8 cellular contexts compared by ENCODE assay signal in the genomic region with DNA sequence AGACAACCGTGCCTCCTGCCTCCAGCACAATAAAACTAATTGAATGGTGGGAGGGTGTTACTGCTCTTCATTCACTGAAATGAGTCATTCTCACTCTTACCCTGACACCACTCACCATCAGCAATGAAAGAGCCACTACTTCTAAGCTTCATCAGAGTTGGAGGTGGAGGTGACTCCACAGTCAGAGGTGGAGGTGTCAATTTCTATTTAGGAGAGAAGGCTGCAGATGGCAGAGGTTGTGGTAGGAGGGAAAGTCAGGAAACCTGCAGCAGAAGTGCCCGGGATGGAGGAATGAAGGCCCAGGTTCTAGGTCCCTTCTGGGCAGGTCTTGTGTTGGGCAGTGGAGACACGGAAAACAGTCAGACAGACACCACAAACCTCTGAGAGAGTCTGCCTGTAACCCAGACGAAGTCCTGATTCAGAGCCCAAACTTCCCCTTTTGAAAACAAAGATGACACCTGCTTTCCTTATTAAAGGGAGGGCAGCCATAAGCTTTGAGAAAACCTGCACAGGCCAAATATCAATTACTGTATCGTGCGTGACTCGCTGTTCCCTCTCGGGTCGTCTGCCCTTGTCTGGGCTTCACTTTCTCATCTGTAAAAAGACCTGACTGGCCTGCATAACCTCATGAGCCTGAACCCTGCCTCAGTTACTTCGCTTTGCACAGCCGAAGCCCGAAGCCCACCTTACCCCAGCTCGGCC. TPM values are rescaled to one million over a fixed set of nuclear protein-coding genes. Genes with fewer than 3 reads are reported as not detected.
DNase-seq lines count a peak whose midpoint lies in the region; ATAC-seq, FAIRE-seq and TF ChIP-seq lines count a peak whose summit lies in the region.

No MANE protein-coding gene starts in this region.

- H3K9me3 ChIP-seq in adipocyte (ENCODE audit: control insufficient read depth, low read length) (no peaks in the 10 kb centered on the region), stomach (no peaks in the 10 kb centered on the region)

- no peak for DNase-seq in GM12864 (ENCODE audit: low read depth)
- peak; percentile 72 to 80 for DNase-seq in NOMO-1 (lab: John Stamatoyannopoulos, UW; ENCODE audit: unreplicated experiment in 2 of 2)
- peak; percentile 36 for DNase-seq in adipocyte (ENCODE audit: low read depth)
- peak; percentile 5 for DNase-seq in left kidney (ENCODE audit: low read depth, low spot score)
- no peak for DNase-seq in stomach
- DNase-seq in RCC 7860 (ENCODE audit: low spot score) = no peak
- DNase-seq in NCI-H526 (lab: John Stamatoyannopoulos, UW) = no peak

- H3K27ac ChIP-seq in stomach = peak overlapping the region; percentile 64 to 89 (median 79)

- ATAC-seq in GM19324 (IDR thresholded peaks at IDR 0.05; ENCODE audit: low FRiP score, unreplicated experiment) = no peak

- no peak for TF ChIP-seq EP300 in stomach (IDR thresholded peaks at IDR 0.05)

- TF ChIP-seq CTCF in GM12864 (IDR thresholded peaks at IDR 0.05; ENCODE audit: low read depth, low read length, missing control alignments) (no peak), stomach (IDR thresholded peaks at IDR 0.05) (no peak)

- H3K27me3 ChIP-seq in adipocyte (replicated peaks; ENCODE audit: control insufficient read depth, insufficient read depth, low read length) (no peaks in the 10 kb centered on the region), stomach (no peaks in the 10 kb centered on the region)

- FAIRE-seq in RCC 7860 (lab: Jason Lieb, UNC) = no peak

- H3K4me1 ChIP-seq in adipocyte (ENCODE audit: control insufficient read depth, insufficient read depth, low read length) (peaks cover 33% of the 10 kb centered on the region), stomach (peaks cover 27 to 68% (median 53%) of the 10 kb centered on the region in 4 donors)

- H3K4me3 ChIP-seq in GM12864 (ENCODE audit: low read depth, low read length) = peak overlapping the region; percentile 68
- H3K4me3 ChIP-seq in adipocyte (ENCODE audit: low read length) = peak overlapping the region; percentile 98
- peak overlapping the region; percentile 81 to 100 (median 96) for H3K4me3 ChIP-seq in stomach

- H3K9ac ChIP-seq in adipocyte (ENCODE audit: low read length) = peak overlapping the region; percentile 93

- intact Hi-C loops in stomach (cut with DNase I; ENCODE audit: low total_unique reads) = no loop called here

- H3K36me3 ChIP-seq in adipocyte (ENCODE audit: control insufficient read depth, insufficient read depth, low read length, severe bottlenecking) (no peaks in the 10 kb centered on the region), stomach (no peaks in the 10 kb centered on the region)

- no peak for TF ChIP-seq POLR2A in stomach (IDR thresholded peaks at IDR 0.05)

- WGBS in stomach, 5 donors = 3 to 5% (median 4%) methylated on average over 12 to 13 of the region's 13 CpGs

RNA-seq across cellular contexts. Expression of a gene that starts 0.7 kb away (rescaled TPM):
- 100 to 1,000 TPM in 1 of 5 donors, 10 to 100 TPM in 2, 1 to 10 TPM in 2; 5.4 to 250 (median 17.6) TPM for total RNA-seq in stomach
- 10 to 100 TPM; 10.4 to 24.2 (median 20.6) TPM for polyA plus RNA-seq in stomach

RNA-seq across cellular contexts. Expression of a gene that starts 0.9 kb away (rescaled TPM):
- total RNA-seq in stomach = 10 to 100 TPM in 3 of 5 donors, 1 to 10 TPM in 2; 3.5 to 18.1 (median 11.6) TPM
- polyA plus RNA-seq in stomach = 1 to 10 TPM; 3.2 to 4.7 (median 3.5) TPM

RNA-seq across cellular contexts. Expression of a gene that starts 49.4 kb away (rescaled TPM):
- 10 to 100 TPM in 4 of 5 donors, 1 to 10 TPM in 1; 3.2 to 57.2 (median 41.4) TPM for total RNA-seq in stomach
- 10 to 100 TPM; 28.8 to 42.5 (median 34.1) TPM for polyA plus RNA-seq in stomach

Comparison
In these comparisons a context has a peak if more than half of its experiments do, and no peak if none do; other contexts are left out.
1. DNase-seq: peak in NOMO-1 (2 of 2), adipocyte (single experiment) and left kidney (single experiment); none in GM12864 (single experiment), stomach (single experiment), RCC 7860 (single experiment) and NCI-H526 (0 of 2).
2. Peak in every context shown above with its lines, with median percentiles within 50 percentile points of each other: H3K4me3 ChIP-seq.